In genomic region chr10:13787015-13787421, GRCh38 we compare ENCODE assay signal across 8 cellular contexts.
DNase-seq lines count a peak whose midpoint lies in the region; ATAC-seq lines count a peak whose summit lies in the region.

No MANE protein-coding gene starts in this region.

- DNase-seq in NK-92 (lab: John Stamatoyannopoulos, UW; ENCODE audit: unreplicated experiment) = peak; percentile 16
- DNase-seq in NK-92 treated with Interleukin-12 subunit alpha and Interleukin-12 subunit beta, amount 100 ng/mL, for 24 hours (lab: John Stamatoyannopoulos, UW) = no peak
- DNase-seq in activated CD8-positive, alpha-beta memory T cell treated with anti-CD3 and anti-CD28 coated beads, Interleukin-2, amount 50 U/mL, for 1 hour (ENCODE audit: extremely low read depth) = peak; percentile 69
- peak; percentile 90 for DNase-seq in glomerular endothelial cell (ENCODE audit: extremely low read depth, low read depth, low spot score)
- peak; percentile 80 for DNase-seq in stimulated activated CD4-positive, alpha-beta T cell treated with anti-CD3 and anti-CD28 coated beads, Interleukin-4, amount 100 ng/mL, for 24 hours
- no peak for DNase-seq in NCI-H2196 treated with DMSO at 0.1 percent for 48 hours (lab: John Stamatoyannopoulos, UW; ENCODE audit: unreplicated experiment)
- DNase-seq in DMS 273 treated with DMSO at 0.1 percent for 48 hours (lab: John Stamatoyannopoulos, UW) = no peak

- ATAC-seq in HG03457 (IDR thresholded peaks at IDR 0.05; ENCODE audit: unreplicated experiment) = peak; percentile 73

Comparison
In these comparisons a context has a peak if more than half of its experiments do, and no peak if none do; other contexts are left out.
1. DNase-seq: peak in NK-92 (single experiment), activated CD8-positive, alpha-beta memory T cell treated with anti-CD3 and anti-CD28 coated beads, Interleukin-2, amount 50 U/mL, for 1 hour (single experiment), glomerular endothelial cell (single experiment) and stimulated activated CD4-positive, alpha-beta T cell treated with anti-CD3 and anti-CD28 coated beads, Interleukin-4, amount 100 ng/mL, for 24 hours (single experiment); none in NK-92 treated with Interleukin-12 subunit alpha and Interleukin-12 subunit beta, amount 100 ng/mL, for 24 hours (single experiment), NCI-H2196 treated with DMSO at 0.1 percent for 48 hours (single experiment) and DMS 273 treated with DMSO at 0.1 percent for 48 hours (single experiment).